In the genomic region with DNA sequence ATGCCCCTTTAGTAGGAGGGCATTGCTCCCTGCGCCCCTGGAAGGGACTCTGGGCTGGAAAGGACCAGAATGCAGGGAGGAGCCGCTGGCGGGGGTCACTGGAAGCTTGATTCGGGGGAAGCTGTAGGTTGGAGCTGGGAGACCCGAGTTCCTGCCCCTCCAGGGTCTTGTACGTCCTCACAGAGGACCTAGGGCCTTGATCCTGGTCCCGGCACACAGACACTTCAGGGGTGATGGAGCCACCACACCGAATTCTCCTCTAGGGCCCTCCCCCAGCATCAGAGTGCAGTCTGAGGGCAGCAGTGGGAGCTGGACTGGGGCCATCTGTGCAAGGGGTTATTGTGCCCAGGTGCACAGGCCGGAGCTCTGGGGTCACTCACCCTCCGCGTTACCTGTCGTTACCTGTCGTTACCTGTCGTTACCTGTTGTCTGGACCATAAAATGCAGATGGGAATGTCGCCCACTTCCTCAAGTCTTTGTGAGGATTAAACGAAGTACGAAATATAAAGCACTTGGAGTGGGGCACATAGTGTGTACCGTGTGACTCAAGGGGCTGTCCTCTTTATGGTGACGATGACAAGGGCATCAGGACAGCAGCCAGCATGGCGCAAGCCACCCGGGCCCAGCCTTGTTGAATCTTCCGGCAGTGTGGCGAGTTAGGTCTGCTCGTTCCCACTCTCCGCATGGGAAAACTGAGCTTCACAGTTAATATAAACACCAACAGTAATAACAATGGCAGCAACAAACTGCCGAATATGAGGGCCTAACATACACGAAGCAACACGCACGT, we compare ENCODE assay signal across 10 cellular contexts. TPM values are rescaled to one million over a fixed set of nuclear protein-coding genes. Genes with fewer than 3 reads are reported as not detected.
DNase-seq lines count a peak whose midpoint lies in the region; ATAC-seq, FAIRE-seq and TF ChIP-seq lines count a peak whose summit lies in the region.
"Had no signal": no experiment of that assay in that cellular context is flagged by ENCODE, and none has a peak within 500 bp of the region (broad histone marks: within the 10 kb centered on the region; RNA-seq: fewer than 3 reads in every experiment).

No MANE protein-coding gene starts in this region.

- H3K4me2 ChIP-seq in SK-N-SH = 0 out of 2 replicates have a peak overlapping the region, but pooled peaks have one; percentile 19
- no peak overlapping the region for H3K4me2 ChIP-seq in H1 (ENCODE audit: insufficient read depth in 1 of 2, low read depth in 2 of 2, low read length in 2 of 2)

- H2BK20ac ChIP-seq in H1 (ENCODE audit: low read length) = no peak overlapping the region

- TF ChIP-seq CTCF in SK-N-SH (IDR thresholded peaks at IDR 0.05) = no peak
- no peak for TF ChIP-seq CTCF in H1 (IDR thresholded peaks at IDR 0.05; ENCODE audit: control extremely low read depth in 1 of 3, insufficient read depth in 1 of 3, low read depth in 1 of 3, low read length in 3 of 3)
- TF ChIP-seq CTCF in transverse colon (IDR thresholded peaks at IDR 0.05) = no peak
- no peak for TF ChIP-seq CTCF in sigmoid colon (IDR thresholded peaks at IDR 0.05)

- H4K8ac ChIP-seq in H1 (ENCODE audit: extremely low read depth, insufficient read depth, low read length) = no peak overlapping the region; the same call in 1 of the 2 replicates

- TF ChIP-seq EP300 in SK-N-SH (IDR thresholded peaks at IDR 0.05; ENCODE audit: borderline replicate concordance in 1 of 2, low read depth in 1 of 2, low read length in 1 of 2) (no peak), H1 (IDR thresholded peaks at IDR 0.05; ENCODE audit: borderline replicate concordance in 1 of 2, low read depth in 2 of 2, low read length in 2 of 2) (no peak), transverse colon (IDR thresholded peaks at IDR 0.05; ENCODE audit: low read depth) (no peak), sigmoid colon (IDR thresholded peaks at IDR 0.05) (no peak)

- in situ Hi-C loops in transverse colon (cut with MboI; ENCODE audit: low pct_ligation_motif_present in 1 of 4, low pct_unique_long_range_greater_than_20kb in 1 of 4, low sequenced_read_pairs in 3 of 4) = no loop called here

- no peak overlapping the region; the same call in none of the 2 replicates for H2AK5ac ChIP-seq in H1 (ENCODE audit: low read depth, low read length)

- H3K27ac ChIP-seq in SK-N-SH (ENCODE audit: low read depth in 2 of 2, low read length in 1 of 2) (peak overlapping the region; percentile 23 to 60), H1 (ENCODE audit: low read depth, low read length) (no peak overlapping the region), transverse colon (peak overlapping the region; percentile 36 to 55 (median 45)), sigmoid colon (peak overlapping the region in 2 of 4 donors; percentile 41 to 51)

- H3K79me1 ChIP-seq in H1 (ENCODE audit: low read depth, low read length) = peaks cover 29% of the 10 kb centered on the region

- H3K4me1 ChIP-seq in SK-N-SH (ENCODE audit: control insufficient read depth in 1 of 2, insufficient read depth in 2 of 2, low read depth in 1 of 2, low read length in 1 of 2) (peaks cover 9 to 58% of the 10 kb centered on the region in 2 experiments), H1 (replicated peaks in 1 of 4; ENCODE audit: control insufficient read depth in 3 of 4, insufficient read depth in 4 of 4, low read length in 3 of 4) (peaks cover 0 to 12% (median 6%) of the 10 kb centered on the region in 4 experiments; a peak in 4 of 7 replicates), mucosa of stomach (ENCODE audit: control insufficient read depth, insufficient read depth, low read length) (peaks cover 67% of the 10 kb centered on the region), transverse colon (peaks cover 10 to 65% (median 31%) of the 10 kb centered on the region in 4 donors), sigmoid colon (peaks cover 0 to 33% (median 19%) of the 10 kb centered on the region in 4 donors)

- H3K14ac ChIP-seq in H1 (ENCODE audit: insufficient read length) = no peak overlapping the region

- ATAC-seq in SK-N-SH treated with all-trans-retinoic acid at 6 μM for 48 hours = no peak

- H2BK120ac ChIP-seq in H1 (replicated peaks; ENCODE audit: low read depth, low read length) = no peak overlapping the region

- no peaks in the 10 kb centered on the region for H3K9me2 ChIP-seq in SK-N-SH

- CTCF ChIA-PET in SK-N-SH (lab: Yijun Ruan, JAX) (interaction anchor here (0.8 to 2.1 kb wide), 3 partner anchors 9 to 42 kb away, joined by 3 to 9 read pairs (median 3); no protein-coding TSS in a partner anchor), H1 (lab: Charles Lee; ENCODE audit: partially characterized antibody) (interaction anchor here (0.9 to 5.2 kb wide), 11 partner anchors 9 to 232 kb away, joined by 3 to 18 read pairs (median 3); no protein-coding TSS in a partner anchor)

- H3K23me2 ChIP-seq in H1 (ENCODE audit: low read depth, low read length) = no peaks in the 10 kb centered on the region

- peaks cover 7% of the 10 kb centered on the region; the same call in 1 of the 2 replicates for H3K79me2 ChIP-seq in SK-N-SH (ENCODE audit: insufficient read depth)
- H3K79me2 ChIP-seq in H1 (ENCODE audit: control insufficient read depth in 1 of 2, insufficient read depth in 2 of 2, low read length in 2 of 2) = peaks cover 7 to 93% of the 10 kb centered on the region in 2 experiments; a peak in 3 of 4 replicates

- H4K5ac ChIP-seq in H1 (ENCODE audit: insufficient read length, low read depth, low read length) = no peak overlapping the region

- no peak overlapping the region for H3K23ac ChIP-seq in H1 (ENCODE audit: insufficient read length)

- no peak for FAIRE-seq in H1 (lab: Jason Lieb, UNC)
- FAIRE-seq: A204.1 had no signal

- H3K9ac ChIP-seq in SK-N-SH (no peak overlapping the region), H1 (replicated peaks in 1 of 4; ENCODE audit: extremely low read depth in 1 of 4, low read depth in 3 of 4, low read length in 3 of 4) (no peak overlapping the region), mucosa of stomach (ENCODE audit: low read length) (peak overlapping the region; percentile 32)

- H2AFZ ChIP-seq in SK-N-SH (ENCODE audit: low read depth) = no peak overlapping the region
- H2AFZ ChIP-seq in H1 (ENCODE audit: low read length) = no peak overlapping the region

- peaks cover 36% of the 10 kb centered on the region for H4K20me1 ChIP-seq in SK-N-SH (ENCODE audit: insufficient read depth)
- H4K20me1 ChIP-seq in H1 (replicated peaks in 1 of 2; ENCODE audit: control insufficient read depth in 1 of 2, insufficient read depth in 2 of 2, low read length in 2 of 2) = peaks cover 18 to 26% of the 10 kb centered on the region in 2 experiments

- 83% methylated on average over 26 of the region's 29 CpGs for WGBS in SK-N-SH (ENCODE audit: low lambda C conversion rate)
- 87% methylated on average over 29 of the region's 29 CpGs; no CpG with 5 or more reads in 1 of the 2 experiments for WGBS in H1 (ENCODE audit: extremely low coverage in 1 of 2, insufficient coverage in 1 of 2, insufficient read length in 1 of 2, insufficient replicate concordance in 2 of 2, low coverage in 1 of 2, low lambda C conversion rate in 2 of 2, missing lambda C conversion rate in 1 of 2), 2 experiments
- WGBS in transverse colon (ENCODE audit: low coverage in 1 of 2), 2 donors = 40 to 79% methylated on average over 2 to 29 of the region's 29 CpGs
- 62 to 86% methylated on average over 29 of the region's 29 CpGs for whole genome bisulfite sequencing in sigmoid colon, 2 donors

- H3K56ac ChIP-seq in H1 (replicated peaks; ENCODE audit: insufficient read length, low read depth, low read length) = no peak overlapping the region

- POLR2A ChIA-PET in SK-N-SH (lab: Yijun Ruan, JAX) = no interaction called here
- POLR2A ChIA-PET in H1 (lab: Charles Lee; ENCODE audit: partially characterized antibody) = interaction anchor here (1.1 to 1.4 kb wide), 2 partner anchors 12 to 38 kb away, joined by 3 to 4 read pairs; no protein-coding TSS in a partner anchor

- H3K9me3 ChIP-seq in SK-N-SH (no peaks in the 10 kb centered on the region), H1 (ENCODE audit: insufficient read depth in 2 of 2, low read depth in 1 of 2, low read length in 1 of 2) (no peaks in the 10 kb centered on the region), mucosa of stomach (ENCODE audit: control insufficient read depth, low read length) (no peaks in the 10 kb centered on the region), transverse colon (no peaks in the 10 kb centered on the region), sigmoid colon (no peaks in the 10 kb centered on the region)

- H3K4ac ChIP-seq in H1 (replicated peaks; ENCODE audit: insufficient read length, low read depth, low read length) = peak overlapping the region; percentile 57

- DNase-seq in SK-N-SH (no peak), H1 (ENCODE audit: low read depth in 1 of 2, low spot score in 2 of 2) (no peak), transverse colon (no peak), sigmoid colon (no peak), foreskin melanocyte (no peak), NCI-H2171 treated with DMSO at 0.1 percent for 48 hours (lab: John Stamatoyannopoulos, UW) (no peak)
- DNase-seq: NCI-H1105 had no signal

- no peak overlapping the region for H4K91ac ChIP-seq in H1 (replicated peaks; ENCODE audit: insufficient read length, low read length)

- no peak overlapping the region for H2BK5ac ChIP-seq in H1 (ENCODE audit: low read depth, low read length)

- no peaks in the 10 kb centered on the region for H3K27me3 ChIP-seq in SK-N-SH (ENCODE audit: insufficient read depth)
- no peaks in the 10 kb centered on the region for H3K27me3 ChIP-seq in H1 (replicated peaks in 1 of 4; ENCODE audit: control insufficient read depth in 3 of 4, extremely low read depth in 1 of 4, insufficient read depth in 3 of 4, low read length in 3 of 4)
- no peaks in the 10 kb centered on the region for H3K27me3 ChIP-seq in mucosa of stomach (ENCODE audit: control insufficient read depth, insufficient read depth, low read length)
- H3K27me3 ChIP-seq in transverse colon = no peaks in the 10 kb centered on the region
- no peaks in the 10 kb centered on the region for H3K27me3 ChIP-seq in sigmoid colon

- H3F3A ChIP-seq in SK-N-SH (replicated peaks; ENCODE audit: insufficient read depth) = peaks cover 3% of the 10 kb centered on the region

- H3K18ac ChIP-seq in H1 (ENCODE audit: extremely low read depth, low read length) = no peak overlapping the region; the same call in 1 of the 2 replicates

- TF ChIP-seq RAD21 in SK-N-SH (IDR thresholded peaks at IDR 0.05; ENCODE audit: low read length) (no peak), H1 (IDR thresholded peaks at IDR 0.05 in 1 of 2, conservative IDR thresholded peaks at IDR 0.05 in 1 of 2; ENCODE audit: low read depth in 2 of 2, low read length in 2 of 2) (no peak)

- H2BK12ac ChIP-seq in H1 (ENCODE audit: low read depth, low read length) = no peak overlapping the region

- intact Hi-C loops in transverse colon (cut with DNase I; ENCODE audit: low total_unique reads) (no loop called here), sigmoid colon (cut with DNase I) (no loop called here)

- H3K4me3 ChIP-seq in SK-N-SH (ENCODE audit: low read depth in 2 of 2, low read length in 1 of 2) (no peak overlapping the region), H1 (ENCODE audit: extremely low read depth in 1 of 4, insufficient read depth in 2 of 4, low read depth in 3 of 4, low read length in 4 of 4) (no peak overlapping the region), mucosa of stomach (ENCODE audit: low read length) (no peak overlapping the region), transverse colon (no peak overlapping the region), sigmoid colon (no peak overlapping the region)

- H3K36me3 ChIP-seq in SK-N-SH (replicated peaks in 1 of 2; ENCODE audit: control insufficient read depth in 1 of 2, insufficient read depth in 2 of 2, low read length in 1 of 2) = no peaks in the 10 kb centered on the region
- H3K36me3 ChIP-seq in H1 (ENCODE audit: control insufficient read depth in 2 of 4, insufficient read depth in 4 of 4, low read length in 3 of 4) = no peaks in the 10 kb centered on the region
- H3K36me3 ChIP-seq in mucosa of stomach (ENCODE audit: control insufficient read depth, insufficient read depth, low read length) = no peaks in the 10 kb centered on the region
- H3K36me3 ChIP-seq in transverse colon = no peaks in the 10 kb centered on the region
- H3K36me3 ChIP-seq in sigmoid colon = no peaks in the 10 kb centered on the region

- TF ChIP-seq POLR2A in H1 (IDR thresholded peaks at IDR 0.05; ENCODE audit: control extremely low read depth in 1 of 2, low read depth in 2 of 2, low read length in 2 of 2) (no peak), transverse colon (IDR thresholded peaks at IDR 0.05) (no peak), sigmoid colon (IDR thresholded peaks at IDR 0.05) (no peak)

- no peak overlapping the region for H2BK15ac ChIP-seq in H1 (ENCODE audit: low read length)

RNA-seq across cellular contexts. Expression of a gene that starts 48.6 kb away (rescaled TPM):
- 2.4 and 5.4 TPM in 2 replicates for polyA plus RNA-seq in SK-N-SH (2012; rRNA removed)
- polyA plus RNA-seq in SK-N-SH (2012; cell fraction: cytosol; rRNA removed) = 3.9 and 6.2 TPM in 2 replicates
- 9.8 and 13.9 TPM in 2 replicates for polyA plus RNA-seq in SK-N-SH (2012; cell fraction: nucleus; rRNA removed)
- total RNA-seq in H1 (2021; fragmentation: NEBNext Ultra II Directional; extraction: Animal tissue kit (Norgen Biotek cat#: 25700)) = 53.2 and 62.0 TPM in 2 replicates
- 7.9 and 21.2 TPM in 2 replicates for polyA plus RNA-seq in H1 (2011; rRNA removed)
- polyA plus RNA-seq in H1 (2011; cell fraction: cytosol; rRNA removed) = 7.9 TPM
- 27.3 TPM for polyA plus RNA-seq in H1 (2011; cell fraction: nucleus; rRNA removed)
- polyA plus RNA-seq in H1 (2012, experiment 1 of 2) = 44.6 to 50.3 TPM (median 45.5 TPM) in 4 replicates
- polyA plus RNA-seq in H1 (2012, experiment 2 of 2) = 28.6 TPM
- polyA plus RNA-seq in H1 (2013, experiment 1 of 2) = 36.4 TPM
- polyA plus RNA-seq in H1 (2013, experiment 2 of 2) = 34.4 TPM
- 20.8 and 26.6 TPM in 2 replicates for polyA minus RNA-seq in H1 (2011; rRNA and poly(A)+ RNA removed)
- 35.2 TPM for polyA minus RNA-seq in H1 (2011; cell fraction: cytosol; rRNA and poly(A)+ RNA removed)
- 37.7 TPM for polyA minus RNA-seq in H1 (2011; cell fraction: nucleus; rRNA and poly(A)+ RNA removed)
- total RNA-seq in transverse colon = 10 to 100 TPM; 40.0 to 69.6 (median 47.0) TPM
- total RNA-seq in sigmoid colon = 10 to 100 TPM; 11.0 to 30.3 (median 15.9) TPM
- polyA plus RNA-seq in sigmoid colon = 10 to 100 TPM; 20.4 to 60.3 (median 40.7) TPM
